Comparison of ENCODE assay signal across 8 cellular contexts in genomic region chr3:15268033-15268631, GRCh38.
DNase-seq lines count a peak whose midpoint lies in the region; ATAC-seq and TF ChIP-seq lines count a peak whose summit lies in the region.

No MANE protein-coding gene starts in this region.

- H3K27me3 ChIP-seq in CD8-positive, alpha-beta T cell (ENCODE audit: insufficient read depth, low read length) = no peaks in the 10 kb centered on the region
- H3K27me3 ChIP-seq in heart left ventricle = no peaks in the 10 kb centered on the region

- peak; percentile 50 for ATAC-seq in CD8-positive, alpha-beta T cell
- ATAC-seq in GM21737 (IDR thresholded peaks at IDR 0.05; ENCODE audit: unreplicated experiment) (peak; percentile 48), heart left ventricle (peak; percentile 68 to 76 (median 73))
- peak; percentile 45 for ATAC-seq in activated naive CD8-positive, alpha-beta T cell treated with anti-CD3 and anti-CD28 coated beads, Interleukin-2, amount 50 U/mL, for 24 hours

- no peaks in the 10 kb centered on the region for H3K36me3 Mint-ChIP-seq in CD8-positive, alpha-beta T cell
- no peaks in the 10 kb centered on the region for H3K36me3 Mint-ChIP-seq in activated naive CD8-positive, alpha-beta T cell treated with anti-CD3 and anti-CD28 coated beads, Interleukin-2, amount 50 U/mL, for 24 hours (ENCODE audit: low read depth)

- no peaks in the 10 kb centered on the region for H3K9me3 Mint-ChIP-seq in CD8-positive, alpha-beta T cell
- no peaks in the 10 kb centered on the region for H3K9me3 Mint-ChIP-seq in activated naive CD8-positive, alpha-beta T cell treated with anti-CD3 and anti-CD28 coated beads, Interleukin-2, amount 50 U/mL, for 24 hours

- no peak for TF ChIP-seq POLR2A in heart left ventricle (IDR thresholded peaks at IDR 0.05)

- H3K4me1 Mint-ChIP-seq in CD8-positive, alpha-beta T cell (ENCODE audit: low read depth) = peaks cover 57% of the 10 kb centered on the region
- peaks cover 49% of the 10 kb centered on the region for H3K4me1 Mint-ChIP-seq in activated naive CD8-positive, alpha-beta T cell treated with anti-CD3 and anti-CD28 coated beads, Interleukin-2, amount 50 U/mL, for 24 hours

- intact Hi-C loops in CD8-positive, alpha-beta T cell (cut with DNase I, micrococcal nuclease) = loop anchor here (1.0 to 2.0 kb wide), 8 partner anchors 61 to 289 kb away; partner anchors contain the start of genes CAPN7 (in 2 of the 2), SH3BP5 (in 2 of the 2), EAF1 (in 1 of the 2) and METTL6 (in 1 of the 2)
- intact Hi-C loops in heart left ventricle (cut with DNase I) = loop anchor here (1.0 to 10.0 kb wide), 14 partner anchors 63 to 289 kb away; partner anchors contain the start of gene SH3BP5 (in 7 of the 10)

- H3K4me3 ChIP-seq in CD8-positive, alpha-beta T cell (ENCODE audit: low read depth, low read length) = no peak overlapping the region
- H3K4me3 ChIP-seq in heart left ventricle = no peak overlapping the region

- no peaks in the 10 kb centered on the region for H3K36me3 ChIP-seq in CD8-positive, alpha-beta T cell (ENCODE audit: insufficient read depth, low read length)
- H3K36me3 ChIP-seq in heart left ventricle = peaks cover 0 to 14% (median 0%) of the 10 kb centered on the region in 9 donors

- peaks cover 64% of the 10 kb centered on the region for H3K4me1 ChIP-seq in CD8-positive, alpha-beta T cell (ENCODE audit: insufficient read depth, low read length)
- H3K4me1 ChIP-seq in heart left ventricle = peaks cover 0 to 56% (median 19%) of the 10 kb centered on the region in 12 donors

- POLR2A ChIA-PET in CD8-positive, alpha-beta T cell (lab: Charles Lee) = interaction anchor here (0.7 to 2.0 kb wide), 12 partner anchors 10 to 111 kb away, joined by 3 to 16 read pairs (median 4); partner anchors contain the start of genes CAPN7 and SH3BP5

- H3K27ac ChIP-seq in CD8-positive, alpha-beta T cell (ENCODE audit: low read depth, low read length) = no peak overlapping the region
- peak overlapping the region in 4 of 12 donors; percentile 17 to 79 (median 54) for H3K27ac ChIP-seq in heart left ventricle

- 30 to 32% (median 30%) methylated on average over 14 to 15 of the region's 15 CpGs for WGBS in heart left ventricle, 4 donors

- no peak overlapping the region for H3K27ac Mint-ChIP-seq in CD8-positive, alpha-beta T cell
- H3K27ac Mint-ChIP-seq in activated naive CD8-positive, alpha-beta T cell treated with anti-CD3 and anti-CD28 coated beads, Interleukin-2, amount 50 U/mL, for 24 hours = no peak overlapping the region

- CTCF ChIA-PET in CD8-positive, alpha-beta T cell (lab: Charles Lee) = interaction anchor here (0.7 to 9.1 kb wide), 55 partner anchors 10 to 359 kb away, joined by 3 to 127 read pairs (median 6); partner anchors contain the start of genes CAPN7, METTL6 and SH3BP5

- TF ChIP-seq CTCF in CD8-positive, alpha-beta T cell (IDR thresholded peaks at IDR 0.05) = peak; percentile 83
- peak; percentile 88 to 98 (median 95) for TF ChIP-seq CTCF in heart left ventricle (IDR thresholded peaks at IDR 0.05)

- DNase-seq in CD8-positive, alpha-beta T cell = peak; percentile 69 to 90 (median 87)
- DNase-seq in NCI-H1436 (lab: John Stamatoyannopoulos, UW) (peak; percentile 60), T-helper 1 cell (peak; percentile 66 to 84 (median 79)), heart left ventricle (peak; percentile 85 to 91 (median 86)), pulmonary artery endothelial cell (ENCODE audit: low read depth, low spot score) (peak; percentile 64), ureter (ENCODE audit: low spot score) (peak; percentile 87)
- DNase-seq in activated naive CD8-positive, alpha-beta T cell treated with anti-CD3 and anti-CD28 coated beads, Interleukin-2, amount 50 U/mL, for 24 hours = peak; percentile 85

- no peaks in the 10 kb centered on the region for H3K9me3 ChIP-seq in CD8-positive, alpha-beta T cell (ENCODE audit: low read length)
- H3K9me3 ChIP-seq in heart left ventricle = no peaks in the 10 kb centered on the region

- no peak overlapping the region for H3K4me3 Mint-ChIP-seq in CD8-positive, alpha-beta T cell
- H3K4me3 Mint-ChIP-seq in activated naive CD8-positive, alpha-beta T cell treated with anti-CD3 and anti-CD28 coated beads, Interleukin-2, amount 50 U/mL, for 24 hours = no peak overlapping the region

- H3K27me3 Mint-ChIP-seq in CD8-positive, alpha-beta T cell (ENCODE audit: low read depth) = no peaks in the 10 kb centered on the region
- H3K27me3 Mint-ChIP-seq in activated naive CD8-positive, alpha-beta T cell treated with anti-CD3 and anti-CD28 coated beads, Interleukin-2, amount 50 U/mL, for 24 hours = peaks cover 9% of the 10 kb centered on the region
